In genomic region chr1:192550922-192551534, GRCh38 we compare ENCODE assay signal across 8 cellular contexts. TPM values are rescaled to one million over a fixed set of nuclear protein-coding genes. Genes with fewer than 3 reads are reported as not detected.
A peak's percentile ranks its signal among the peaks of the same experiment; 100 is the strongest.
DNase-seq lines count a peak whose midpoint lies in the region; ATAC-seq, FAIRE-seq and TF ChIP-seq lines count a peak whose summit lies in the region.

No MANE protein-coding gene starts in this region.

- H3K27me3 Mint-ChIP-seq in chondrocyte (ENCODE audit: low read depth), result no peaks in the 10 kb centered on the region

- peak overlapping the region; percentile 85 for H3K27ac Mint-ChIP-seq in chondrocyte (ENCODE audit: unreplicated experiment)

- TF ChIP-seq POLR2A in GM18505 (IDR thresholded peaks at IDR 0.05; ENCODE audit: borderline replicate concordance, extremely low read depth, insufficient read depth, insufficient read length), result peak; percentile 24
- no peak for TF ChIP-seq POLR2A in H54 (IDR thresholded peaks at IDR 0.05; ENCODE audit: low read depth, low read length)

- peak; percentile 16 for DNase-seq in H54 (ENCODE audit: insufficient read length, low spot score)
- DNase-seq in MG63, result peak; percentile 31
- no peak for DNase-seq in chondrocyte (ENCODE audit: low spot score)
- no peak for DNase-seq in upper lobe of right lung
- DNase-seq in pons (ENCODE audit: low spot score), result no peak
- DNase-seq in NCI-H526 treated with DMSO at 0.1 percent for 48 hours (lab: John Stamatoyannopoulos, UW), result no peak
- DNase-seq in heart right ventricle, result no peak

- H3K36me3 ChIP-seq in MG63 (no peaks in the 10 kb centered on the region), upper lobe of right lung (no peaks in the 10 kb centered on the region), heart right ventricle (no peaks in the 10 kb centered on the region)

- no peak overlapping the region for H3K4me3 ChIP-seq in MG63
- no peak overlapping the region for H3K4me3 ChIP-seq in upper lobe of right lung
- no peak overlapping the region for H3K4me3 ChIP-seq in heart right ventricle

- TF ChIP-seq CTCF in chondrocyte (IDR thresholded peaks at IDR 0.05), result no peak
- no peak for TF ChIP-seq CTCF in upper lobe of right lung (IDR thresholded peaks at IDR 0.05)
- TF ChIP-seq CTCF in heart right ventricle (IDR thresholded peaks at IDR 0.05), result no peak

- 84 to 90% methylated on average over 2 of the region's 2 CpGs for whole genome bisulfite sequencing in heart right ventricle, 2 donors

- intact Hi-C loops in upper lobe of right lung (cut with DNase I) (no loop called here), heart right ventricle (cut with DNase I) (no loop called here)

- H3K27ac ChIP-seq in upper lobe of right lung (peak overlapping the region; percentile 48), heart right ventricle (peak overlapping the region in 1 of 10 donors; percentile 65)

- peak; percentile 52 for ATAC-seq in GM18505 (IDR thresholded peaks at IDR 0.05; ENCODE audit: unreplicated experiment)
- peak; percentile 92 for ATAC-seq in upper lobe of right lung
- no peak for ATAC-seq in heart right ventricle

- H3K4me1 ChIP-seq in upper lobe of right lung, result no peaks in the 10 kb centered on the region
- H3K4me1 ChIP-seq in heart right ventricle, result peaks cover 0 to 38% (median 0%) of the 10 kb centered on the region in 9 donors

- H3K27me3 ChIP-seq in MG63, result no peaks in the 10 kb centered on the region
- no peaks in the 10 kb centered on the region for H3K27me3 ChIP-seq in upper lobe of right lung
- no peaks in the 10 kb centered on the region for H3K27me3 ChIP-seq in heart right ventricle

- H3K4me3 Mint-ChIP-seq in chondrocyte (ENCODE audit: unreplicated experiment), result no peak overlapping the region

- FAIRE-seq in H54 (lab: Jason Lieb, UNC), result peak; percentile 97

- no peaks in the 10 kb centered on the region for H3K36me3 Mint-ChIP-seq in chondrocyte (ENCODE audit: low read depth)

- peaks cover 5% of the 10 kb centered on the region for H3K9me3 Mint-ChIP-seq in chondrocyte (ENCODE audit: low read depth)

- H3K4me1 Mint-ChIP-seq in chondrocyte (ENCODE audit: low read depth), result peaks cover 32% of the 10 kb centered on the region

- no peaks in the 10 kb centered on the region for H3K9me3 ChIP-seq in MG63
- H3K9me3 ChIP-seq in upper lobe of right lung, result no peaks in the 10 kb centered on the region
- no peaks in the 10 kb centered on the region for H3K9me3 ChIP-seq in heart right ventricle

RNA-seq across cellular contexts. Expression of gene RGS1, which starts 24.5 kb away (rescaled TPM):
- 0.62 TPM in 1 of 2 replicates, not detected in the other for total RNA-seq in MG63 (2014; rRNA removed; shearing (Covaris generic); ENCODE audit: low replicate concordance)
- total RNA-seq in chondrocyte, result not detected in 3 replicates
- total RNA-seq in upper lobe of right lung, result 27.8 TPM
- total RNA-seq in heart right ventricle, result 1 to 10 TPM in 4 of 10 donors, under 1 TPM in 6; 0.30 to 7.2 (median 0.84) TPM
- polyA plus RNA-seq in heart right ventricle, result 1 to 10 TPM in 1 of 2 donors, under 1 TPM in 1; 0.95 to 5.8 TPM

Comparison
In these comparisons a context has a peak if more than half of its experiments do, and no peak if none do; other contexts are left out.
1. ATAC-seq: peak in GM18505 (single experiment) and upper lobe of right lung (single experiment); none in heart right ventricle (0 of 8).
2. DNase-seq: peak in H54 (single experiment) and MG63 (single experiment); none in chondrocyte (single experiment), upper lobe of right lung (single experiment), pons (single experiment), NCI-H526 treated with DMSO at 0.1 percent for 48 hours (single experiment) and heart right ventricle (0 of 2).